In the genomic region with DNA sequence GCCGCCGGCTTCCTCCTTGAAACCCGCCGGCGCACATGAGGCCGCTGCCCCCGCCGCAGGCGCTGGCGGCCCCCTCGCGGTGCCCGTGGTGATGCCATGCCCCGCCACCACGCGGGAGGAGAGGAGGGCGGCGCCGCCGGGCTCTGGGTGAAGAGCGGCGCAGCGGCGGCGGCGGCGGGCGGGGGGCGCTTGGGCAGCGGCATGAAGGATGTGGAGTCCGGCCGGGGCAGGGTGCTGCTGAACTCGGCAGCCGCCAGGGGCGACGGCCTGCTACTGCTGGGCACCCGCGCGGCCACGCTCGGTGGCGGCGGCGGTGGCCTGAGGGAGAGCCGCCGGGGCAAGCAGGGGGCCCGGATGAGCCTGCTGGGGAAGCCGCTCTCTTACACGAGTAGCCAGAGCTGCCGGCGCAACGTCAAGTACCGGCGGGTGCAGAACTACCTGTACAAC, we compare ENCODE assay signal across 8 cellular contexts. TPM values are rescaled to one million over a fixed set of nuclear protein-coding genes. Genes with fewer than 3 reads are reported as not detected.
DNase-seq lines count a peak whose midpoint lies in the region; ATAC-seq and TF ChIP-seq lines count a peak whose summit lies in the region.

No MANE protein-coding gene starts in this region.

- H3K79me2 ChIP-seq in DOHH2 (ENCODE audit: control insufficient read depth, low read length), result peaks cover 59% of the 10 kb centered on the region

- peaks cover 17% of the 10 kb centered on the region for H3F3A ChIP-seq in DOHH2 (ENCODE audit: control insufficient read depth, insufficient read depth)

- no peaks in the 10 kb centered on the region for H3K9me3 ChIP-seq in DOHH2 (ENCODE audit: control insufficient read depth, insufficient read depth, low read length)

- no peak for TF ChIP-seq CTCF in DOHH2 (IDR thresholded peaks at IDR 0.05; ENCODE audit: low read depth, low read length, poor library complexity, severe bottlenecking)
- peak; percentile 31 for TF ChIP-seq CTCF in LNCaP clone FGC (IDR thresholded peaks at IDR 0.05; ENCODE audit: control insufficient read depth, extremely low read depth, insufficient read depth)
- TF ChIP-seq CTCF in brain (conservative IDR thresholded peaks at IDR 0.05), result peak; percentile 26 to 38

- no peak overlapping the region for H3K27ac Mint-ChIP-seq in brain

- H3K36me3 Mint-ChIP-seq in brain, result no peaks in the 10 kb centered on the region

- H3K27me3 ChIP-seq in DOHH2 (ENCODE audit: control insufficient read depth, low read length), result no peaks in the 10 kb centered on the region

- peaks cover 36% of the 10 kb centered on the region for H3K36me3 ChIP-seq in DOHH2 (ENCODE audit: control insufficient read depth, low read length)

- peak; percentile 18 for ATAC-seq in GM21529 (IDR thresholded peaks at IDR 0.05; ENCODE audit: unreplicated experiment)

- H3K4me3 ChIP-seq in DOHH2 (ENCODE audit: low read length) (peak overlapping the region; percentile 95), LNCaP clone FGC (ENCODE audit: low read depth, low read length) (peak overlapping the region; percentile 55)

- peaks cover 42% of the 10 kb centered on the region for H3K27me3 Mint-ChIP-seq in brain

- H3K4me2 ChIP-seq in DOHH2 (ENCODE audit: low read length), result peak overlapping the region; percentile 99

- H3K4me1 ChIP-seq in DOHH2 (ENCODE audit: control insufficient read depth, low read length), result peaks cover 58% of the 10 kb centered on the region

- H3K4me3 Mint-ChIP-seq in brain, result peak overlapping the region in 4 of 5 experiments; percentile 91 to 95 (median 94)

- no peaks in the 10 kb centered on the region for H3K9me2 ChIP-seq in DOHH2 (replicated peaks; ENCODE audit: control insufficient read depth, low read length)

- DNase-seq in LNCaP clone FGC (ENCODE audit: low read depth) (no peak), T1000 (lab: John Stamatoyannopoulos, UW) (peak; percentile 50), kidney tubule cell (ENCODE audit: low spot score) (peak; percentile 52), OCI-M2 (lab: John Stamatoyannopoulos, UW; ENCODE audit: unreplicated experiment) (no peak)
- peak; percentile 71 for DNase-seq in stimulated activated CD4-positive, alpha-beta T cell treated with anti-CD3 and anti-CD28 coated beads, Interleukin-4, amount 100 ng/mL, for 1 hour

- peaks cover 31% of the 10 kb centered on the region for H3K4me1 Mint-ChIP-seq in brain

- H3K27ac ChIP-seq in DOHH2 (ENCODE audit: low read depth, low read length), result peak overlapping the region; percentile 98

- H4K20me1 ChIP-seq in DOHH2 (ENCODE audit: control insufficient read depth, insufficient read depth, low read depth, low read length), result no peaks in the 10 kb centered on the region

- no peaks in the 10 kb centered on the region for H3K9me3 Mint-ChIP-seq in brain

RNA-seq across cellular contexts. Expression of a gene that starts 0.3 kb away (rescaled TPM):
- 2.0 TPM for polyA plus RNA-seq in brain (ENCODE audit: insufficient read depth, low read depth, low replicate concordance)

Comparison
In these comparisons a context has a peak if more than half of its experiments do, and no peak if none do; other contexts are left out.
1. DNase-seq: peak in T1000 (single experiment), kidney tubule cell (single experiment) and stimulated activated CD4-positive, alpha-beta T cell treated with anti-CD3 and anti-CD28 coated beads, Interleukin-4, amount 100 ng/mL, for 1 hour (single experiment); none in LNCaP clone FGC (single experiment) and OCI-M2 (single experiment).